In genomic region chr4:8268211-8268610, GRCh38 we compare ENCODE assay signal across 1 cellular context.
TF ChIP-seq lines count a peak whose summit lies in the region.

No MANE protein-coding gene starts in this region.

TF ChIP-seq in IMR-90, 13 proteins besides CTCF, POLR2A, EP300 and RAD21:
- TF ChIP-seq CEBPB (IDR thresholded peaks at IDR 0.05; ENCODE audit: low read depth, low read length) (no peak), MAFK (IDR thresholded peaks at IDR 0.05; ENCODE audit: low read depth, low read length) (no peak), RCOR1 (IDR thresholded peaks at IDR 0.05; ENCODE audit: insufficient replicate concordance, low read length) (no peak), NFE2L2 (IDR thresholded peaks at IDR 0.05; ENCODE audit: low read depth, low read length) (no peak), RFX5 (IDR thresholded peaks at IDR 0.05; ENCODE audit: low read depth, low read length) (no peak), BHLHE40 (IDR thresholded peaks at IDR 0.05; ENCODE audit: low read depth, low read length) (no peak), USF2 (IDR thresholded peaks at IDR 0.05; ENCODE audit: low read depth, low read length) (no peak), SMC3 (IDR thresholded peaks at IDR 0.05; ENCODE audit: low read depth, low read length) (no peak), MAZ (IDR thresholded peaks at IDR 0.05; ENCODE audit: borderline replicate concordance, low read depth, low read length) (no peak)
